ENCODE assay signal across 8 cellular contexts in the genomic region with DNA sequence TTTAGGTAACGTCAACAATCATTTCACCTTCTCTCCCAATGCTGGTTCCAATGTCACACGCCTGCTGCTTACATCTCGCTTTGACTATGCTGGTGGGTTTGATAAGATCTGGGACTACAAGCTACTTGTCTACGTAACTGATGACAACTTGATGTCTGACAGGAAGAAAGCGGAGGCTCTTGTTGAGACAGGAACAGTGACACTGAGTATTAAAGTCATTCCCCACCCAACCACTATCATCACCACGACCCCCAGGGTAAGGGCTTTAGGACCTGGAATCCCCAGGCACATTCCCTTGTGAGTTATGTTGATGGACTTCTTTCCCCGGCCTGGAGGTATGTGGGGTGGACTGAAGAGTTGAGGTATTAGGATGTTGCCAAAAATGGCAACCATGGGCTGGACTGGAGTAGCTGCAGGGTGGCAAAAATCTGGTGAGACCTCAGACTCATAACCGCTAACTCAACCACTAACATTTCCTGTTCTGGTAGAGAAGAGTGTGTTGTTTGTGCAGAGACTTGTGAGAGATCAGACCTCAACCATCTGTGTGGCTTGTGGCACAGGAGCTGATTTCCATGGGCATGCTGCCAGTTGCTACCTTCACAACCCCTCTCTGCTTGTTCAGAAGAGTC. TPM values are rescaled to one million over a fixed set of nuclear protein-coding genes. Genes with fewer than 3 reads are reported as not detected.
A peak's percentile ranks its signal among the peaks of the same experiment; 100 is the strongest.
DNase-seq lines count a peak whose midpoint lies in the region; ATAC-seq and TF ChIP-seq lines count a peak whose summit lies in the region.

No MANE protein-coding gene starts in this region.

- no peaks in the 10 kb centered on the region for H3K9me3 Mint-ChIP-seq in activated CD4-positive, alpha-beta memory T cell treated with anti-CD3 and anti-CD28 coated beads for 36 hours

- no peak overlapping the region for H3K4me3 ChIP-seq in lung

- H3K27ac Mint-ChIP-seq in activated CD4-positive, alpha-beta memory T cell treated with anti-CD3 and anti-CD28 coated beads for 36 hours: peak overlapping the region; percentile 76

- H3K4me1 ChIP-seq in lung (ENCODE audit: control insufficient read depth in 2 of 2, insufficient read depth in 2 of 2, low read length in 2 of 2): no peaks in the 10 kb centered on the region

- no peaks in the 10 kb centered on the region for H3K9me3 ChIP-seq in lung (ENCODE audit: control insufficient read depth in 2 of 2, insufficient read depth in 1 of 2, low read length in 1 of 2)

- H3K36me3 Mint-ChIP-seq in activated CD4-positive, alpha-beta memory T cell treated with anti-CD3 and anti-CD28 coated beads for 36 hours: no peaks in the 10 kb centered on the region

- H3K4me3 Mint-ChIP-seq in activated CD4-positive, alpha-beta memory T cell treated with anti-CD3 and anti-CD28 coated beads for 36 hours: peak overlapping the region; percentile 14

- ATAC-seq in GM18909 (IDR thresholded peaks at IDR 0.05; ENCODE audit: poor library complexity, unreplicated experiment): peak; percentile 85
- ATAC-seq in HG03457 (IDR thresholded peaks at IDR 0.05; ENCODE audit: unreplicated experiment): peak; percentile 88
- ATAC-seq in lung (ENCODE audit: insufficient read depth, low FRiP score): peak; percentile 27
- no peak for ATAC-seq in HG02840 (IDR thresholded peaks at IDR 0.05; ENCODE audit: low FRiP score, unreplicated experiment)
- ATAC-seq in Right ventricle myocardium inferior: no peak

- peaks cover 40% of the 10 kb centered on the region for H3K4me1 Mint-ChIP-seq in activated CD4-positive, alpha-beta memory T cell treated with anti-CD3 and anti-CD28 coated beads for 36 hours (ENCODE audit: low read depth)

- intact Hi-C loops in activated CD4-positive, alpha-beta memory T cell treated with anti-CD3 and anti-CD28 coated beads for 36 hours (cut with micrococcal nuclease): loop anchor here (1.0 to 2.0 kb wide), 7 partner anchors 13 to 347 kb away; no protein-coding TSS in a partner anchor
- intact Hi-C loops in Right ventricle myocardium inferior (cut with DNase I): no loop called here

- no peaks in the 10 kb centered on the region for H3K27me3 Mint-ChIP-seq in activated CD4-positive, alpha-beta memory T cell treated with anti-CD3 and anti-CD28 coated beads for 36 hours

- DNase-seq in activated CD4-positive, alpha-beta memory T cell treated with anti-CD3 and anti-CD28 coated beads for 36 hours: peak; percentile 85
- DNase-seq in lung (ENCODE audit: low spot score): no peak
- no peak for DNase-seq in Right ventricle myocardium inferior (ENCODE audit: missing footprints)
- DNase-seq in NCI-H524 treated with DMSO at 0.1 percent for 48 hours (lab: John Stamatoyannopoulos, UW): no peak
- no peak for DNase-seq in NCI-H226

- no peak overlapping the region for H3K27ac ChIP-seq in lung (ENCODE audit: low read depth in 1 of 2, low read length in 1 of 2)

- no peaks in the 10 kb centered on the region for H3K27me3 ChIP-seq in lung (ENCODE audit: control insufficient read depth, insufficient read depth)

- CTCF ChIA-PET in activated CD4-positive, alpha-beta memory T cell treated with anti-CD3 and anti-CD28 coated beads for 36 hours (lab: Charles Lee): interaction anchor here (0.6 to 4.9 kb wide), 10 partner anchors 11 to 365 kb away, joined by 3 to 25 read pairs (median 4); no protein-coding TSS in a partner anchor

- POLR2A ChIA-PET in activated CD4-positive, alpha-beta memory T cell treated with anti-CD3 and anti-CD28 coated beads for 36 hours (lab: Charles Lee): interaction anchor here (0.7 to 1.1 kb wide), 2 partner anchors 213 to 214 kb away, joined by 3 to 4 read pairs; no protein-coding TSS in a partner anchor

- whole genome bisulfite sequencing in lung, 2 donors: 45 to 71% methylated on average over 8 of the region's 8 CpGs

- no peak for TF ChIP-seq CTCF in lung (IDR thresholded peaks at IDR 0.05; ENCODE audit: control extremely low read depth, extremely low read depth)

- no peaks in the 10 kb centered on the region for H3K36me3 ChIP-seq in lung (ENCODE audit: control insufficient read depth in 2 of 2, insufficient read depth in 2 of 2, low read length in 2 of 2)

RNA-seq across cellular contexts. Expression of a gene that starts 59.2 kb away (rescaled TPM):
- total RNA-seq in activated CD4-positive, alpha-beta memory T cell treated with anti-CD3 and anti-CD28 coated beads for 36 hours: under 1 TPM; 0.57 to 0.85 TPM
- total RNA-seq in lung (10 to 100 TPM; 54.5 to 80.3 TPM), Right ventricle myocardium inferior (3.6 TPM)
- polyA plus RNA-seq in lung: 10 to 100 TPM; 10.5 to 17.6 TPM

Comparison
In these comparisons a context has a peak if more than half of its experiments do, and no peak if none do; other contexts are left out.
1. ATAC-seq: peak in GM18909 (single experiment), HG03457 (single experiment) and lung (single experiment); none in HG02840 (single experiment) and Right ventricle myocardium inferior (single experiment).
2. RNA of a gene that starts 59.2 kb away (total RNA-seq): 54.5 to 80.3 TPM in lung; 3.6 TPM in Right ventricle myocardium inferior (single experiment) and 0.57 to 0.85 TPM in activated CD4-positive, alpha-beta memory T cell treated with anti-CD3 and anti-CD28 coated beads for 36 hours; every median in the first group is over 10 times any median in the second.